ENCODE assay signal across 8 cellular contexts in the genomic region with DNA sequence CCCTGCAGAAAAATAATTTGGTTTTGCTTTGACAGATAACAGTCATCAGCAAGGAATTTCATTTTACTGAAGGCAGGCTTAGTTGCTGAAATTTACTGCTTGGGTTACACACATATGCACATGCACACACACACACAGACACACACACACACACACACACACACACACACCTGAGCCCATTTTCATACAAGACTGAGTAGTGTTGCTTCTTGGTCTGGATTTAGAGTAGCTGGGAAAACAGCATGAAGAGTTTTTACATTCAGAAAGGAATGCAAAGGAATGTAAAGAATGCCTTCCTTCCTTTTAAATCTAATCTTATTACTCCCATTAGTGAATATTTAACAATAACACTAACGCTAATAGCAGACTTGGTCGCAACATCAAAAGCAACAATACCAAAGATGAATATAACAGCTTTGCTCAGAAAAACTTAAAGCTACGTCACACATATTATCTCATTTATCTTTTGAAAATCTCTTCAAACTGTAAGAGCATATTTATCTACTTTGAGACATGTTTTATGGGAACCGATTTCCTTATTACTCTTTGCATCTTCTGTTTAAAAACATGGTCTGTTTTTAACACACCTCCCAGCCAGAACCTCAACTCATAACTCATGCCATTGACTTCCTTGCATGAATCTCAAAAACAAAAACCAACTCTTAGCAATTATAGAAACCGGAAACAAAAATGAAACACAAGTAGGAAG. TPM values are rescaled to one million over a fixed set of nuclear protein-coding genes. Genes with fewer than 3 reads are reported as not detected.
DNase-seq lines count a peak whose midpoint lies in the region; ATAC-seq and TF ChIP-seq lines count a peak whose summit lies in the region.

No MANE protein-coding gene starts in this region.

- peak overlapping the region; percentile 70 for H3K27ac ChIP-seq in lower lobe of right lung

- H3K36me3 ChIP-seq in lower lobe of right lung = no peaks in the 10 kb centered on the region

- in situ Hi-C loops in Caki2 (cut with HindIII; ENCODE audit: low pct_unique_long_range_greater_than_20kb, low sequenced_read_pairs) = no loop called here

- H3K4me3 ChIP-seq in lower lobe of right lung = no peak overlapping the region

- H3K4me1 ChIP-seq in lower lobe of right lung = peaks cover 70% of the 10 kb centered on the region

- no peak for TF ChIP-seq CTCF in activated CD8-positive, alpha-beta T cell treated with anti-CD3 and anti-CD28 coated beads for 36 hours (IDR thresholded peaks at IDR 0.05)
- TF ChIP-seq CTCF in lower lobe of right lung (IDR thresholded peaks at IDR 0.05) (no peak), WTC11 (IDR thresholded peaks at IDR 0.05) (no peak)

- peak; percentile 64 for DNase-seq in Caki2 (ENCODE audit: low read depth)
- no peak for DNase-seq in activated CD8-positive, alpha-beta T cell treated with anti-CD3 and anti-CD28 coated beads for 36 hours
- DNase-seq in lower lobe of right lung = no peak
- DNase-seq in NCI-H2196 (lab: John Stamatoyannopoulos, UW; ENCODE audit: unreplicated experiment) = no peak
- no peak for DNase-seq in DMS153 treated with DMSO at 0.1 percent for 48 hours (lab: John Stamatoyannopoulos, UW; ENCODE audit: unreplicated experiment)
- DNase-seq in WTC11 (ENCODE audit: low spot score) = no peak

- ATAC-seq in HG02642 (IDR thresholded peaks at IDR 0.05; ENCODE audit: poor library complexity, unreplicated experiment) (peak; percentile 27), lower lobe of right lung (no peak), WTC11 (no peak), GM21786 (IDR thresholded peaks at IDR 0.05; ENCODE audit: unreplicated experiment) (no peak)
- peak; percentile 38 for ATAC-seq in activated CD8-positive, alpha-beta T cell treated with anti-CD3 and anti-CD28 coated beads for 36 hours

- no peaks in the 10 kb centered on the region for H3K27me3 Mint-ChIP-seq in activated CD8-positive, alpha-beta T cell treated with anti-CD3 and anti-CD28 coated beads for 36 hours
- peaks cover 95% of the 10 kb centered on the region for H3K27me3 Mint-ChIP-seq in WTC11 (ENCODE audit: low read depth)

- H3K27me3 ChIP-seq in lower lobe of right lung (ENCODE audit: low read depth) = no peaks in the 10 kb centered on the region

- H3K4me1 Mint-ChIP-seq in activated CD8-positive, alpha-beta T cell treated with anti-CD3 and anti-CD28 coated beads for 36 hours (ENCODE audit: low read depth) = peaks cover 86% of the 10 kb centered on the region
- peaks cover 47% of the 10 kb centered on the region for H3K4me1 Mint-ChIP-seq in WTC11

- H3K36me3 Mint-ChIP-seq in activated CD8-positive, alpha-beta T cell treated with anti-CD3 and anti-CD28 coated beads for 36 hours (ENCODE audit: low read depth) = peaks cover 93% of the 10 kb centered on the region
- peaks cover 4% of the 10 kb centered on the region for H3K36me3 Mint-ChIP-seq in WTC11

- peak overlapping the region; percentile 89 for H3K27ac Mint-ChIP-seq in activated CD8-positive, alpha-beta T cell treated with anti-CD3 and anti-CD28 coated beads for 36 hours
- H3K27ac Mint-ChIP-seq in WTC11 = no peak overlapping the region; the same call in 1 of the 2 replicates

- intact Hi-C loops in activated CD8-positive, alpha-beta T cell treated with anti-CD3 and anti-CD28 coated beads for 36 hours (cut with micrococcal nuclease) = no loop called here
- intact Hi-C loops in lower lobe of right lung (cut with DNase I) = no loop called here

- CTCF ChIA-PET in activated CD8-positive, alpha-beta T cell treated with anti-CD3 and anti-CD28 coated beads for 36 hours (lab: Charles Lee) = interaction anchor here (1.8 kb wide), 1 partner anchor 12 kb away, joined by 5 read pairs; no protein-coding TSS in a partner anchor
- CTCF ChIA-PET in WTC11 (lab: Charles Lee) = no interaction called here

- no peaks in the 10 kb centered on the region for H3K9me3 ChIP-seq in lower lobe of right lung

- peaks cover 2% of the 10 kb centered on the region for H3K9me3 Mint-ChIP-seq in activated CD8-positive, alpha-beta T cell treated with anti-CD3 and anti-CD28 coated beads for 36 hours
- H3K9me3 Mint-ChIP-seq in WTC11 = peaks cover 23% of the 10 kb centered on the region

- peak overlapping the region; percentile 49 for H3K4me3 Mint-ChIP-seq in activated CD8-positive, alpha-beta T cell treated with anti-CD3 and anti-CD28 coated beads for 36 hours
- no peak overlapping the region for H3K4me3 Mint-ChIP-seq in WTC11

- POLR2A ChIA-PET in activated CD8-positive, alpha-beta T cell treated with anti-CD3 and anti-CD28 coated beads for 36 hours (lab: Charles Lee) = interaction anchor here (0.8 to 1.8 kb wide), 3 partner anchors 24 to 61 kb away, joined by 3 to 12 read pairs (median 3); a partner anchor contains a TSS
- POLR2A ChIA-PET in WTC11 (lab: Charles Lee) = no interaction called here

TF ChIP-seq in WTC11, 78 proteins besides CTCF, POLR2A, EP300 and RAD21:
- TF ChIP-seq, protein P1, sequence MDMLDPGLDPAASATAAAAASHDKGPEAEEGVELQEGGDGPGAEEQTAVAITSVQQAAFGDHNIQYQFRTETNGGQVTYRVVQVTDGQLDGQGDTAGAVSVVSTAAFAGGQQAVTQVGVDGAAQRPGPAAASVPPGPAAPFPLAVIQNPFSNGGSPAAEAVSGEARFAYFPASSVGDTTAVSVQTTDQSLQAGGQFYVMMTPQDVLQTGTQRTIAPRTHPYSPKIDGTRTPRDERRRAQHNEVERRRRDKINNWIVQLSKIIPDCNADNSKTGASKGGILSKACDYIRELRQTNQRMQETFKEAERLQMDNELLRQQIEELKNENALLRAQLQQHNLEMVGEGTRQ (CRISPR knock-in tag; IDR thresholded peaks at IDR 0.05) = no peak
- TF ChIP-seq CREM (CRISPR knock-in tag; IDR thresholded peaks at IDR 0.05) (no peak), NFE2L1 (CRISPR knock-in tag; IDR thresholded peaks at IDR 0.05) (no peak), JAZF1 (CRISPR knock-in tag; IDR thresholded peaks at IDR 0.05) (no peak), ZNF121 (CRISPR knock-in tag; IDR thresholded peaks at IDR 0.05) (no peak), RORB (CRISPR knock-in tag; IDR thresholded peaks at IDR 0.05) (no peak)
- TF ChIP-seq, protein P2, sequence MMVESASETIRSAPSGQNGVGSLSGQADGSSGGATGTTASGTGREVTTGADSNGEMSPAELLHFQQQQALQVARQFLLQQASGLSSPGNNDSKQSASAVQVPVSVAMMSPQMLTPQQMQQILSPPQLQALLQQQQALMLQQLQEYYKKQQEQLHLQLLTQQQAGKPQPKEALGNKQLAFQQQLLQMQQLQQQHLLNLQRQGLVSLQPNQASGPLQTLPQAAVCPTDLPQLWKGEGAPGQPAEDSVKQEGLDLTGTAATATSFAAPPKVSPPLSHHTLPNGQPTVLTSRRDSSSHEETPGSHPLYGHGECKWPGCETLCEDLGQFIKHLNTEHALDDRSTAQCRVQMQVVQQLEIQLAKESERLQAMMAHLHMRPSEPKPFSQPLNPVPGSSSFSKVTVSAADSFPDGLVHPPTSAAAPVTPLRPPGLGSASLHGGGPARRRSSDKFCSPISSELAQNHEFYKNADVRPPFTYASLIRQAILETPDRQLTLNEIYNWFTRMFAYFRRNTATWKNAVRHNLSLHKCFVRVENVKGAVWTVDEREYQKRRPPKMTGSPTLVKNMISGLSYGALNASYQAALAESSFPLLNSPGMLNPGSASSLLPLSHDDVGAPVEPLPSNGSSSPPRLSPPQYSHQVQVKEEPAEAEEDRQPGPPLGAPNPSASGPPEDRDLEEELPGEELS (CRISPR knock-in tag; IDR thresholded peaks at IDR 0.05) = no peak

RNA-seq across cellular contexts. Expression of a gene that starts 32.5 kb away (rescaled TPM):
- 6.0 and 9.7 TPM in 2 replicates for total RNA-seq in Caki2 (2014; rRNA removed; shearing (Covaris generic); ENCODE audit: low replicate concordance)
- total RNA-seq in activated CD8-positive, alpha-beta T cell treated with anti-CD3 and anti-CD28 coated beads for 36 hours = 100 to 1,000 TPM; 113 to 125 TPM
- total RNA-seq in lower lobe of right lung = 58.2 TPM
- 2.7 to 3.8 TPM (median 3.2 TPM) in 3 replicates for total RNA-seq in WTC11 (2021)

Comparison
In these comparisons a context has a peak if more than half of its experiments do, and no peak if none do; other contexts are left out.
1. ATAC-seq: peak in HG02642 (single experiment) and activated CD8-positive, alpha-beta T cell treated with anti-CD3 and anti-CD28 coated beads for 36 hours (single experiment); none in lower lobe of right lung (0 of 2), WTC11 (single experiment) and GM21786 (single experiment).